In the genomic region with DNA sequence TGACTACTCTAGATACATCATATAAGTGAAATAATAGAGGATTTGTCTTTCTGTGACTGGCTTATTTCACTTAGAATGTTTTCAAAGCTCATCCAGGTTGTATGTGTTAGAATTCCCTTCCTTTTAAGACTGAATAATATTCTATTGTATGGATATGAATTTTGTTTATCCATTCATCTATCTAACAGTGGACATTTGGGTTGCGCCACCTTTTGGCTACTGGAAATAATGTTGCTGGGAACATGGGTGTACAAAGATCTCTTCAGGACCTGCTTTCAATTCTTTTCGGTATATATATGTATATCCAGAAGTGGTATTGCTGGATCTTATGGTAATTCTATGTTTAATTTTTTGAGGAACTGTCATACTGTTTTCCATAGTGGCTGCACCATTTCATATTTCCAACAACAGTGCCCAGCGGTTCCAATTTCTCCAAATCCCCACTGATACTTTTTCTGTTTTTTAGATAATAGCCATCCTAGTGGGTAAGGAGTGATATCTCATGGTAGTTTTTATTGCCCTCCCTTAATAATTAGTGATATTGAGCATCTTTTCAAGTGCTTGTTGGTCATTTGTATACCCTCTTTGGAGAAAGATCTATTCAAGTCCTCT, we compare ENCODE assay signal across 9 cellular contexts. TPM values are rescaled to one million over a fixed set of nuclear protein-coding genes. Genes with fewer than 3 reads are reported as not detected.
A peak's percentile ranks its signal among the peaks of the same experiment; 100 is the strongest.
DNase-seq lines count a peak whose midpoint lies in the region; ATAC-seq, FAIRE-seq and TF ChIP-seq lines count a peak whose summit lies in the region.
"Had no signal": no experiment of that assay in that cellular context is flagged by ENCODE, and none has a peak within 500 bp of the region (broad histone marks: within the 10 kb centered on the region; RNA-seq: fewer than 3 reads in every experiment).

No MANE protein-coding gene starts in this region.

- CTCF ChIA-PET in HCT116 (lab: Charles Lee) = no interaction called here

- 57 to 62% (median 59%) methylated on average over 3 of the region's 3 CpGs for WGBS in adrenal gland, 4 donors
- WGBS in liver = 71% methylated on average over 3 of the region's 3 CpGs

- H3K9me3 ChIP-seq in HCT116 (ENCODE audit: control insufficient read depth in 1 of 2, insufficient read depth in 1 of 2, low read depth in 1 of 2, low read length in 2 of 2) (no peaks in the 10 kb centered on the region), adrenal gland (replicated peaks in 1 of 3) (no peaks in the 10 kb centered on the region), liver (ENCODE audit: control insufficient read depth in 4 of 4, low read length in 3 of 4) (no peaks in the 10 kb centered on the region)
- H3K9me3 ChIP-seq: SJCRH30 had no signal

- intact Hi-C loops in HCT116 (cut with micrococcal nuclease) (loop anchor here (1.0 to 5.0 kb wide), 2 partner anchors 80 to 340 kb away; no protein-coding TSS in a partner anchor), adrenal gland (cut with DNase I) (loop anchor here in 1 of 2 donors (10.0 kb wide), 1 partner anchor 327 kb away; no protein-coding TSS in a partner anchor)

- H3K9me2 ChIP-seq in HCT116 (ENCODE audit: insufficient read depth) = no peaks in the 10 kb centered on the region

- FAIRE-seq in D721Med (lab: Jason Lieb, UNC) = peak; percentile 51

- RAD21 ChIA-PET in HCT116 (lab: Charles Lee; ENCODE audit: low non-redundant PET in 1 of 2, low total read pairs in 2 of 2, uncharacterized antibody in 2 of 2, unreplicated experiment in 2 of 2) = no interaction called here

- POLR2A ChIA-PET in HCT116 (lab: Charles Lee) = no interaction called here

- peaks cover 8% of the 10 kb centered on the region; the same call in 1 of the 2 replicates for H3K79me2 ChIP-seq in HCT116 (ENCODE audit: insufficient read depth, low read length)

- no TSS peak for BruUV-seq in HCT116 (replicated peaks; lab: Mats Ljungman, UMichigan)

- H4K20me1 ChIP-seq in HCT116 (ENCODE audit: insufficient read depth) = no peaks in the 10 kb centered on the region

- H3K4me1 ChIP-seq in HCT116 (ENCODE audit: control insufficient read depth in 1 of 2, insufficient read depth in 2 of 2, low read length in 2 of 2) (peaks cover 8 to 16% of the 10 kb centered on the region in 2 experiments; a peak in 3 of 4 replicates), adrenal gland (replicated peaks in 1 of 2) (peaks cover 7 to 9% of the 10 kb centered on the region in 2 donors), liver (ENCODE audit: control insufficient read depth in 4 of 4, insufficient read depth in 4 of 4, low read length in 3 of 4) (peaks cover 14 to 23% (median 21%) of the 10 kb centered on the region in 4 donors)

- no peak overlapping the region for H3K4me3 ChIP-seq in HCT116 (replicated peaks in 1 of 2; ENCODE audit: low read depth in 1 of 2, low read length in 2 of 2)
- no peak overlapping the region for H3K4me3 ChIP-seq in adrenal gland
- no peak overlapping the region for H3K4me3 ChIP-seq in liver (ENCODE audit: low read depth in 1 of 3, low read length in 3 of 3)
- H3K4me3 ChIP-seq: SJCRH30 had no signal

- ATAC-seq in HCT116 = peak; percentile 35
- no peak for ATAC-seq in HG02588 (IDR thresholded peaks at IDR 0.05; ENCODE audit: unreplicated experiment)

- TF ChIP-seq POLR2A in HCT116 (IDR thresholded peaks at IDR 0.05; ENCODE audit: borderline replicate concordance, extremely low read depth, insufficient read depth, insufficient read length) (no peak), adrenal gland (IDR thresholded peaks at IDR 0.05) (no peak)

- TF ChIP-seq RAD21 in HCT116 (IDR thresholded peaks at IDR 0.05; ENCODE audit: low read depth) (peak; percentile 60), liver (IDR thresholded peaks at IDR 0.05) (peak; percentile 16 to 17)

- H3K4me2 ChIP-seq in HCT116 (ENCODE audit: low read length) = peak overlapping the region; percentile 16

- TF ChIP-seq CTCF in D721Med (IDR thresholded peaks at IDR 0.05; ENCODE audit: insufficient read depth, missing control alignments) = peak; percentile 69
- peak; percentile 54 to 72 (median 58); a peak in 5 of 6 replicates for TF ChIP-seq CTCF in HCT116 (IDR thresholded peaks at IDR 0.05 in 2 of 3, conservative IDR thresholded peaks at IDR 0.05 in 1 of 3; ENCODE audit: borderline replicate concordance in 1 of 3, insufficient read depth in 1 of 3, low read depth in 2 of 3, low read length in 2 of 3)
- peak; percentile 19 to 52 (median 37) for TF ChIP-seq CTCF in adrenal gland (IDR thresholded peaks at IDR 0.05)
- TF ChIP-seq CTCF in liver (IDR thresholded peaks at IDR 0.05; ENCODE audit: low read depth, low read length, missing input control) = no peak

- H3K36me3 ChIP-seq in HCT116 (ENCODE audit: control insufficient read depth in 1 of 2, insufficient read depth in 2 of 2, low read length in 2 of 2) = no peaks in the 10 kb centered on the region
- H3K36me3 ChIP-seq in adrenal gland (replicated peaks in 1 of 2) = no peaks in the 10 kb centered on the region
- H3K36me3 ChIP-seq in liver (ENCODE audit: control insufficient read depth in 4 of 4, insufficient read depth in 3 of 4, low read depth in 1 of 4, low read length in 3 of 4) = peaks cover 0 to 1% (median 0%) of the 10 kb centered on the region in 4 donors
- H3K36me3 ChIP-seq: SJCRH30 had no signal

- no peaks in the 10 kb centered on the region for H3K27me3 ChIP-seq in HCT116 (ENCODE audit: insufficient read depth, low read length)
- H3K27me3 ChIP-seq in adrenal gland = no peaks in the 10 kb centered on the region
- peaks cover 0 to 2% (median under 1%) of the 10 kb centered on the region in 4 donors for H3K27me3 ChIP-seq in liver (ENCODE audit: control insufficient read depth in 4 of 4, insufficient read depth in 4 of 4, low read length in 3 of 4)
- H3K27me3 ChIP-seq: SJCRH30 had no signal

- DNase-seq in D721Med (ENCODE audit: insufficient read length, low spot score) = no peak
- no peak for DNase-seq in HCT116 (ENCODE audit: low read depth, low spot score)
- DNase-seq in adrenal gland = peak in 4 of 7 donors; percentile 49 to 72 (median 58)
- DNase-seq in medulla oblongata (ENCODE audit: extremely low spot score) = no peak
- DNase-seq in activated CD8-positive, alpha-beta memory T cell treated with anti-CD3 and anti-CD28 coated beads, Interleukin-2, amount 50 U/mL, for 48 hours = no peak
- DNase-seq in middle frontal gyrus (ENCODE audit: extremely low spot score, low spot score) = no peak

- no peak overlapping the region for H3K9ac ChIP-seq in HCT116 (ENCODE audit: low read length)
- no peak overlapping the region for H3K9ac ChIP-seq in liver (ENCODE audit: low read depth in 1 of 2, low read length in 2 of 2)

- H3K27ac ChIP-seq in HCT116 (ENCODE audit: low read depth, low read length) = no peak overlapping the region
- H3K27ac ChIP-seq in adrenal gland = no peak overlapping the region
- H3K27ac ChIP-seq in liver (ENCODE audit: low read depth in 1 of 2, low read length in 2 of 2) = no peak overlapping the region
- H3K27ac ChIP-seq: SJCRH30 had no signal

- H2AFZ ChIP-seq in HCT116 (ENCODE audit: low read depth, low read length, poor library complexity, severe bottlenecking) = peak overlapping the region; percentile 80

TF ChIP-seq in HCT116, 20 proteins besides CTCF, POLR2A, EP300 and RAD21 (continues in another document):
- no peak for TF ChIP-seq TCF7L2 (IDR thresholded peaks at IDR 0.05; ENCODE audit: borderline replicate concordance, extremely low read depth, insufficient read depth, insufficient read length)
- TF ChIP-seq SRF (IDR thresholded peaks at IDR 0.05; ENCODE audit: low read depth) = no peak
- TF ChIP-seq POLR2AphosphoS5 (IDR thresholded peaks at IDR 0.05; ENCODE audit: low read depth, low read length) = no peak
- no peak for TF ChIP-seq MAX (IDR thresholded peaks at IDR 0.05)
- TF ChIP-seq EZH2 (IDR thresholded peaks at IDR 0.05) = no peak

TF ChIP-seq in liver, 16 proteins besides CTCF, POLR2A, EP300 and RAD21:
- no peak for TF ChIP-seq REST (IDR thresholded peaks at IDR 0.05)
- no peak for TF ChIP-seq NR2F2 (IDR thresholded peaks at IDR 0.05)
- no peak for TF ChIP-seq HNF4G (IDR thresholded peaks at IDR 0.05)
- TF ChIP-seq GABPA (IDR thresholded peaks at IDR 0.05 in 1 of 2, conservative IDR thresholded peaks at IDR 0.05 in 1 of 2) = no peak
- no peak for TF ChIP-seq MAX (IDR thresholded peaks at IDR 0.05)
- no peak for TF ChIP-seq ATF3 (IDR thresholded peaks at IDR 0.05)
- TF ChIP-seq SP1 (IDR thresholded peaks at IDR 0.05) = no peak

RNA-seq across cellular contexts. Expression of gene SCD5, which starts 3.4 kb away (rescaled TPM):
- total RNA-seq in HCT116 (2021; ENCODE audit: unreplicated experiment) (21.7 TPM), adrenal gland (100 to 1,000 TPM; 199 to 585 (median 385) TPM), liver (1 to 10 TPM in 1 of 2 donors, under 1 TPM in 1; 0.28 to 1.9 TPM)
- 6.2 and 8.5 TPM in 2 replicates for polyA plus RNA-seq in HCT116 (2012)
- polyA plus RNA-seq in adrenal gland (100 to 1,000 TPM in 1 of 3 donors, 10 to 100 TPM in 2; 88.1 to 164 (median 96.2) TPM), liver (under 1 TPM; 0.14 to 0.85 TPM)

Comparison
In these comparisons a context has a peak if more than half of its experiments do, and no peak if none do; other contexts are left out.
1. DNase-seq: peak in adrenal gland (4 of 7); none in D721Med (single experiment), HCT116 (single experiment), medulla oblongata (single experiment), activated CD8-positive, alpha-beta memory T cell treated with anti-CD3 and anti-CD28 coated beads, Interleukin-2, amount 50 U/mL, for 48 hours (single experiment) and middle frontal gyrus (single experiment).